14 cellular contexts compared by ENCODE assay signal in genomic region chr17:81405382-81406005, GRCh38. TPM values are rescaled to one million over a fixed set of nuclear protein-coding genes. Genes with fewer than 3 reads are reported as not detected.
A peak's percentile ranks its signal among the peaks of the same experiment; 100 is the strongest.
DNase-seq lines count a peak whose midpoint lies in the region; ATAC-seq and TF ChIP-seq lines count a peak whose summit lies in the region.
"Had no signal": no experiment of that assay in that cellular context is flagged by ENCODE, and none has a peak within 500 bp of the region (broad histone marks: within the 10 kb centered on the region; RNA-seq: fewer than 3 reads in every experiment).

No MANE protein-coding gene starts in this region.

- peaks cover 4% of the 10 kb centered on the region for H3K36me3 Mint-ChIP-seq in progenitor cell of endocrine pancreas (ENCODE audit: insufficient read depth)

- TF ChIP-seq EP300 in suprapubic skin (IDR thresholded peaks at IDR 0.05): no peak

- H3K9me3 ChIP-seq in NT2/D1 (ENCODE audit: insufficient read depth, low read length) (no peaks in the 10 kb centered on the region), esophagus squamous epithelium (no peaks in the 10 kb centered on the region), mucosa of descending colon (no peaks in the 10 kb centered on the region), suprapubic skin (no peaks in the 10 kb centered on the region)

- H3K36me3 ChIP-seq in NT2/D1 (ENCODE audit: insufficient read depth, insufficient read length, low read length): no peaks in the 10 kb centered on the region
- H3K36me3 ChIP-seq in esophagus squamous epithelium: no peaks in the 10 kb centered on the region
- H3K36me3 ChIP-seq in mucosa of descending colon (ENCODE audit: low read depth): no peaks in the 10 kb centered on the region
- no peaks in the 10 kb centered on the region for H3K36me3 ChIP-seq in suprapubic skin

- DNase-seq in NT2/D1 (ENCODE audit: low read depth, low spot score): no peak
- DNase-seq in esophagus squamous epithelium (lab: John Stamatoyannopoulos, UW): no peak
- peak in 1 of 3 donors; percentile 59 for DNase-seq in mucosa of descending colon
- no peak for DNase-seq in suprapubic skin (ENCODE audit: low spot score in 2 of 2)
- DNase-seq in progenitor cell of endocrine pancreas (ENCODE audit: low spot score, unreplicated experiment): no peak
- DNase-seq in HPDE6-E6E7 (ENCODE audit: extremely low spot score): no peak
- DNase-seq: activated CD4-positive, alpha-beta T cell treated with anti-CD3 and anti-CD28 coated beads for 48 hours; activated naive CD4-positive, alpha-beta T cell; KG1; SIG-M5; stimulated activated naive CD8-positive, alpha-beta T cell treated with anti-CD3 and anti-CD28 coated beads, Interleukin-15, Interleukin-2, amounts not matched to agents 100 U/mL and 50 U/mL, for 24 hours had no signal

- H3K4me3 Mint-ChIP-seq in progenitor cell of endocrine pancreas (ENCODE audit: low read depth): no peak overlapping the region

- peaks cover 40% of the 10 kb centered on the region for H3K4me1 ChIP-seq in NT2/D1 (ENCODE audit: insufficient read depth, insufficient read length)
- peaks cover 19 to 77% (median 56%) of the 10 kb centered on the region in 3 donors for H3K4me1 ChIP-seq in esophagus squamous epithelium
- H3K4me1 ChIP-seq in mucosa of descending colon (ENCODE audit: low read depth): peaks cover 15% of the 10 kb centered on the region
- peaks cover 67% of the 10 kb centered on the region for H3K4me1 ChIP-seq in suprapubic skin

- H3K9ac ChIP-seq in NT2/D1 (ENCODE audit: insufficient read length, low read depth): peak overlapping the region; percentile 44

- H3K27me3 ChIP-seq in NT2/D1 (ENCODE audit: insufficient read depth, insufficient read length) (peaks cover 13% of the 10 kb centered on the region), esophagus squamous epithelium (peaks cover 0 to 1% (median 0%) of the 10 kb centered on the region in 4 donors), suprapubic skin (no peaks in the 10 kb centered on the region)

- H3K4me1 Mint-ChIP-seq in progenitor cell of endocrine pancreas (ENCODE audit: low read depth): peaks cover 17% of the 10 kb centered on the region

- TF ChIP-seq POLR2A in esophagus squamous epithelium (IDR thresholded peaks at IDR 0.05) (no peak), suprapubic skin (IDR thresholded peaks at IDR 0.05) (no peak), GM18505 (IDR thresholded peaks at IDR 0.05; ENCODE audit: borderline replicate concordance, extremely low read depth, insufficient read depth, insufficient read length) (no peak)

- intact Hi-C loops in esophagus squamous epithelium (cut with DNase I) (no loop called here), mucosa of descending colon (cut with DNase I, micrococcal nuclease) (no loop called here)

- H3K27ac Mint-ChIP-seq in progenitor cell of endocrine pancreas: no peak overlapping the region

- peaks cover 6% of the 10 kb centered on the region for H3K27me3 Mint-ChIP-seq in progenitor cell of endocrine pancreas

- ATAC-seq in mucosa of descending colon: peak; percentile 3
- no peak for ATAC-seq in GM18505 (IDR thresholded peaks at IDR 0.05; ENCODE audit: unreplicated experiment)
- no peak for ATAC-seq in GM21825 (IDR thresholded peaks at IDR 0.05; ENCODE audit: unreplicated experiment)
- ATAC-seq: left lobe of liver; stimulated activated naive CD8-positive, alpha-beta T cell treated with anti-CD3 and anti-CD28 coated beads, Interleukin-15, Interleukin-2, amounts not matched to agents 100 U/mL and 50 U/mL, for 24 hours had no signal

- H3K27ac ChIP-seq in esophagus squamous epithelium (peak overlapping the region in 3 of 4 donors; percentile 89 to 98 (median 94)), suprapubic skin (peak overlapping the region; percentile 60)

- H3K4me3 ChIP-seq in NT2/D1 (ENCODE audit: insufficient read length, low read depth) (no peak overlapping the region), esophagus squamous epithelium (peak overlapping the region in 1 of 4 donors; percentile 7), mucosa of descending colon (no peak overlapping the region), suprapubic skin (peak overlapping the region; percentile 39)

- 35 to 56% methylated on average over 4 to 6 of the region's 8 CpGs for WGBS in esophagus squamous epithelium, 2 donors
- WGBS in suprapubic skin: 63% methylated on average over 8 of the region's 8 CpGs

- TF ChIP-seq CTCF in esophagus squamous epithelium (IDR thresholded peaks at IDR 0.05) (no peak), mucosa of descending colon (IDR thresholded peaks at IDR 0.05) (no peak), suprapubic skin (IDR thresholded peaks at IDR 0.05) (no peak), progenitor cell of endocrine pancreas (IDR thresholded peaks at IDR 0.05; ENCODE audit: unreplicated experiment) (no peak)

- H3K9me3 Mint-ChIP-seq in progenitor cell of endocrine pancreas (ENCODE audit: low read depth): no peaks in the 10 kb centered on the region

RNA-seq across cellular contexts. Expression of gene BAHCC1, which starts 10.2 kb away (rescaled TPM):
- total RNA-seq in esophagus squamous epithelium: 10 to 100 TPM in 1 of 4 donors, 1 to 10 TPM in 3; 3.8 to 10.6 (median 5.4) TPM
- 10 to 100 TPM; 14.0 to 27.4 (median 16.5) TPM for total RNA-seq in mucosa of descending colon
- total RNA-seq in suprapubic skin: 10 to 100 TPM in 2 of 4 donors, 1 to 10 TPM in 2; 4.5 to 19.3 (median 12.2) TPM
- total RNA-seq in progenitor cell of endocrine pancreas: 36.9 and 40.5 TPM in 2 replicates
